Comparison of ENCODE assay signal across 16 cellular contexts in the genomic region with DNA sequence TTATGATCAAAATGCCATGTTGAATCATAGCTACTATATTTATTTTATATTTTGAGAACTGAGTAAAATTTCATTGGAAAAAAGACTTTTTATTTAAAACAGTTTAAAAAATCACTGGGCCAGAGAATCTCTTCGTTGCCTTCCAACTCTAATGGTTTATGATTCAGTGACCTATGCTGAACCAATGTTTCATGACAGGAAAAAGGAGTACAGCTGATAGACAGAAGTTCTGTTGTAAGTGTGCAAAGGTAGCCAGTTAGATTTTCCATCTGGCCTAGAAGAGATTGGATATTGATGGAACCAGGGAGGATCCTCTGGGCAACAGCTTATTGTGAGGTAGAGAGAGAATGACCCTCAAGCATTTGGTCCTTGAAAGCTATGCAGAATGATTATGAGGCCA.
A peak's percentile ranks its signal among the peaks of the same experiment; 100 is the strongest.
DNase-seq lines count a peak whose midpoint lies in the region; ATAC-seq, FAIRE-seq and TF ChIP-seq lines count a peak whose summit lies in the region.
"Had no signal": no experiment of that assay in that cellular context is flagged by ENCODE, and none has a peak within 500 bp of the region (broad histone marks: within the 10 kb centered on the region; RNA-seq: fewer than 3 reads in every experiment).

No MANE protein-coding gene starts in this region.

- H3K4me2 ChIP-seq in endothelial cell of umbilical vein (ENCODE audit: insufficient read depth, low read length) = no peak overlapping the region

- BruUV-seq in endothelial cell of umbilical vein (replicated peaks; lab: Mats Ljungman, UMichigan) = no TSS peak

- no peaks in the 10 kb centered on the region for H3K36me3 ChIP-seq in adipocyte (ENCODE audit: control insufficient read depth, insufficient read depth, low read length, severe bottlenecking)
- H3K36me3 ChIP-seq in endothelial cell of umbilical vein (ENCODE audit: control insufficient read depth in 2 of 2, extremely low read depth in 1 of 2, insufficient read depth in 2 of 2, low read length in 2 of 2) = no peaks in the 10 kb centered on the region
- H3K36me3 ChIP-seq in effector memory CD4-positive, alpha-beta T cell (ENCODE audit: control insufficient read depth, insufficient read depth, low read length) = no peaks in the 10 kb centered on the region

- no peak for FAIRE-seq in endothelial cell of umbilical vein (lab: Jason Lieb, UNC)

- no peaks in the 10 kb centered on the region for H4K20me1 ChIP-seq in endothelial cell of umbilical vein (replicated peaks; ENCODE audit: control insufficient read depth, extremely low read depth, insufficient read depth, low read length)

- no peak for TF ChIP-seq CTCF in AG09309 (IDR thresholded peaks at IDR 0.05; ENCODE audit: control insufficient read depth, insufficient read depth, low read depth, low read length, missing control alignments)
- TF ChIP-seq CTCF in endothelial cell of umbilical vein (IDR thresholded peaks at IDR 0.05; ENCODE audit: extremely low read depth in 1 of 2, insufficient read depth in 1 of 2, low read depth in 1 of 2, low read length in 2 of 2) = no peak

- CTCF ChIA-PET in endothelial cell of umbilical vein (lab: Charles Lee) = interaction anchor here (1.2 kb wide), 1 partner anchor 831 kb away, joined by 3 read pairs; no protein-coding TSS in a partner anchor

- TF ChIP-seq POLR2A in endothelial cell of umbilical vein (IDR thresholded peaks at IDR 0.05; ENCODE audit: low read depth, low read length) = no peak

- ATAC-seq in GM21737 (IDR thresholded peaks at IDR 0.05; ENCODE audit: unreplicated experiment) = no peak
- ATAC-seq in HG03354 (IDR thresholded peaks at IDR 0.05; ENCODE audit: poor library complexity, severe bottlenecking, unreplicated experiment) = no peak
- ATAC-seq: Panc1 had no signal

- POLR2A ChIA-PET in endothelial cell of umbilical vein (lab: Charles Lee) = no interaction called here

- H3K27me3 ChIP-seq in adipocyte (replicated peaks; ENCODE audit: control insufficient read depth, insufficient read depth, low read length) = no peaks in the 10 kb centered on the region
- peaks cover 0 to 4% of the 10 kb centered on the region in 2 experiments for H3K27me3 ChIP-seq in endothelial cell of umbilical vein (ENCODE audit: control insufficient read depth in 2 of 2, insufficient read depth in 2 of 2, low read length in 2 of 2)
- H3K27me3 ChIP-seq in effector memory CD4-positive, alpha-beta T cell (replicated peaks; ENCODE audit: control insufficient read depth, insufficient read depth, low read length, poor library complexity, severe bottlenecking) = no peaks in the 10 kb centered on the region

- no peak overlapping the region for H2AFZ ChIP-seq in endothelial cell of umbilical vein (ENCODE audit: low read depth, low read length)

- peaks cover 23% of the 10 kb centered on the region for H3K4me1 ChIP-seq in adipocyte (ENCODE audit: control insufficient read depth, insufficient read depth, low read length)
- peaks cover 8% of the 10 kb centered on the region for H3K4me1 ChIP-seq in endothelial cell of umbilical vein (ENCODE audit: control insufficient read depth, extremely low read depth, insufficient read depth, low read length)
- no peaks in the 10 kb centered on the region for H3K4me1 ChIP-seq in effector memory CD4-positive, alpha-beta T cell (ENCODE audit: control insufficient read depth, insufficient read depth, low read length, poor library complexity, severe bottlenecking)

- dilution Hi-C loops in endothelial cell of umbilical vein (cut with MboI; ENCODE audit: extremely low pct_ligation_motif_present, low sequenced_read_pairs) = no loop called here

- peak; percentile 16 for DNase-seq in AG09309 (ENCODE audit: low read depth)
- DNase-seq in adipocyte (ENCODE audit: low read depth) = peak; percentile 49
- DNase-seq in endothelial cell of umbilical vein (ENCODE audit: low read depth, low spot score) = peak; percentile 45
- peak; percentile 12 for DNase-seq in hepatic stellate cell (ENCODE audit: low spot score)
- no peak for DNase-seq in effector memory CD4-positive, alpha-beta T cell
- no peak for DNase-seq in retina
- DNase-seq: 8988T, C1 segment of cervical spinal cord, DMS 273 treated with DMSO at 0.1 percent for 48 hours, KBM-7, NCI-H1092, NCI-H69, SHP77 treated with DMSO at 0.1 percent for 48 hours had no signal

- H3K9ac ChIP-seq in adipocyte (ENCODE audit: low read length) (no peak overlapping the region), endothelial cell of umbilical vein (replicated peaks; ENCODE audit: extremely low read depth, insufficient read depth, low read length) (no peak overlapping the region)

- H3K9me1 ChIP-seq in endothelial cell of umbilical vein (replicated peaks; ENCODE audit: control insufficient read depth, extremely low read depth, insufficient read depth, low read length) = no peaks in the 10 kb centered on the region

- no peaks in the 10 kb centered on the region for H3K79me2 ChIP-seq in endothelial cell of umbilical vein (ENCODE audit: control insufficient read depth, insufficient read depth, low read length)

- H3K4me3 ChIP-seq in AG09309 (ENCODE audit: control insufficient read depth, low read depth, low read length) (no peak overlapping the region), adipocyte (ENCODE audit: low read length) (no peak overlapping the region), endothelial cell of umbilical vein (replicated peaks in 1 of 3; ENCODE audit: insufficient read depth in 1 of 3, low read depth in 1 of 3, low read length in 3 of 3) (no peak overlapping the region)
- no peak overlapping the region for H3K4me3 ChIP-seq in effector memory CD4-positive, alpha-beta T cell (ENCODE audit: insufficient read depth, low read depth, low read length, poor library complexity, severe bottlenecking)

- H3K27ac ChIP-seq in endothelial cell of umbilical vein (ENCODE audit: insufficient read depth, low read depth, low read length) = no peak overlapping the region
- no peak overlapping the region for H3K27ac ChIP-seq in effector memory CD4-positive, alpha-beta T cell (ENCODE audit: insufficient read depth, low read length, poor library complexity, severe bottlenecking)

- H3K9me3 ChIP-seq in adipocyte (ENCODE audit: control insufficient read depth, low read length) = no peaks in the 10 kb centered on the region
- no peaks in the 10 kb centered on the region for H3K9me3 ChIP-seq in endothelial cell of umbilical vein (replicated peaks; ENCODE audit: control insufficient read depth, insufficient read depth, low read length)
- H3K9me3 ChIP-seq in effector memory CD4-positive, alpha-beta T cell (ENCODE audit: control insufficient read depth, low read length) = no peaks in the 10 kb centered on the region

- intact Hi-C loops in endothelial cell of umbilical vein (cut with micrococcal nuclease) = no loop called here

TF ChIP-seq in endothelial cell of umbilical vein, 7 proteins besides CTCF, POLR2A, EP300 and RAD21:
- TF ChIP-seq MAX (IDR thresholded peaks at IDR 0.05; ENCODE audit: insufficient read depth, insufficient read length) = no peak
- no peak for TF ChIP-seq EZH2 (IDR thresholded peaks at IDR 0.05; ENCODE audit: borderline replicate concordance, low read depth, low read length, severe bottlenecking)
- TF ChIP-seq JUN (IDR thresholded peaks at IDR 0.05; ENCODE audit: borderline replicate concordance, insufficient read depth, insufficient read length, low read depth) = no peak
- no peak for TF ChIP-seq GATA2 (IDR thresholded peaks at IDR 0.05; ENCODE audit: insufficient read depth, insufficient read length, low read depth, low read length)
- TF ChIP-seq FOS (IDR thresholded peaks at IDR 0.05; ENCODE audit: borderline replicate concordance, insufficient read depth, low read length) = no peak
- no peak for TF ChIP-seq MYC (IDR thresholded peaks at IDR 0.05; ENCODE audit: low read depth, low read length)
- TF ChIP-seq POLR2AphosphoS5 (IDR thresholded peaks at IDR 0.05; ENCODE audit: insufficient read depth, low read depth, low read length) = no peak
TF ChIP-seq in endothelial cell of umbilical vein: peak in this region for 0.

Comparison
In these comparisons a context has a peak if more than half of its experiments do, and no peak if none do; other contexts are left out.
1. DNase-seq: peak in AG09309 (single experiment), adipocyte (single experiment), endothelial cell of umbilical vein (single experiment) and hepatic stellate cell (single experiment); none in effector memory CD4-positive, alpha-beta T cell (0 of 3) and retina (single experiment).